ENCODE assay signal across 1 cellular context in genomic region chr21:39012314-39013230, GRCh38.
TF ChIP-seq lines count a peak whose summit lies in the region.

No MANE protein-coding gene starts in this region.

TF ChIP-seq in GM23338, 12 proteins besides CTCF, POLR2A, EP300 and RAD21 (continued from another document):
- TF ChIP-seq, protein P1, sequence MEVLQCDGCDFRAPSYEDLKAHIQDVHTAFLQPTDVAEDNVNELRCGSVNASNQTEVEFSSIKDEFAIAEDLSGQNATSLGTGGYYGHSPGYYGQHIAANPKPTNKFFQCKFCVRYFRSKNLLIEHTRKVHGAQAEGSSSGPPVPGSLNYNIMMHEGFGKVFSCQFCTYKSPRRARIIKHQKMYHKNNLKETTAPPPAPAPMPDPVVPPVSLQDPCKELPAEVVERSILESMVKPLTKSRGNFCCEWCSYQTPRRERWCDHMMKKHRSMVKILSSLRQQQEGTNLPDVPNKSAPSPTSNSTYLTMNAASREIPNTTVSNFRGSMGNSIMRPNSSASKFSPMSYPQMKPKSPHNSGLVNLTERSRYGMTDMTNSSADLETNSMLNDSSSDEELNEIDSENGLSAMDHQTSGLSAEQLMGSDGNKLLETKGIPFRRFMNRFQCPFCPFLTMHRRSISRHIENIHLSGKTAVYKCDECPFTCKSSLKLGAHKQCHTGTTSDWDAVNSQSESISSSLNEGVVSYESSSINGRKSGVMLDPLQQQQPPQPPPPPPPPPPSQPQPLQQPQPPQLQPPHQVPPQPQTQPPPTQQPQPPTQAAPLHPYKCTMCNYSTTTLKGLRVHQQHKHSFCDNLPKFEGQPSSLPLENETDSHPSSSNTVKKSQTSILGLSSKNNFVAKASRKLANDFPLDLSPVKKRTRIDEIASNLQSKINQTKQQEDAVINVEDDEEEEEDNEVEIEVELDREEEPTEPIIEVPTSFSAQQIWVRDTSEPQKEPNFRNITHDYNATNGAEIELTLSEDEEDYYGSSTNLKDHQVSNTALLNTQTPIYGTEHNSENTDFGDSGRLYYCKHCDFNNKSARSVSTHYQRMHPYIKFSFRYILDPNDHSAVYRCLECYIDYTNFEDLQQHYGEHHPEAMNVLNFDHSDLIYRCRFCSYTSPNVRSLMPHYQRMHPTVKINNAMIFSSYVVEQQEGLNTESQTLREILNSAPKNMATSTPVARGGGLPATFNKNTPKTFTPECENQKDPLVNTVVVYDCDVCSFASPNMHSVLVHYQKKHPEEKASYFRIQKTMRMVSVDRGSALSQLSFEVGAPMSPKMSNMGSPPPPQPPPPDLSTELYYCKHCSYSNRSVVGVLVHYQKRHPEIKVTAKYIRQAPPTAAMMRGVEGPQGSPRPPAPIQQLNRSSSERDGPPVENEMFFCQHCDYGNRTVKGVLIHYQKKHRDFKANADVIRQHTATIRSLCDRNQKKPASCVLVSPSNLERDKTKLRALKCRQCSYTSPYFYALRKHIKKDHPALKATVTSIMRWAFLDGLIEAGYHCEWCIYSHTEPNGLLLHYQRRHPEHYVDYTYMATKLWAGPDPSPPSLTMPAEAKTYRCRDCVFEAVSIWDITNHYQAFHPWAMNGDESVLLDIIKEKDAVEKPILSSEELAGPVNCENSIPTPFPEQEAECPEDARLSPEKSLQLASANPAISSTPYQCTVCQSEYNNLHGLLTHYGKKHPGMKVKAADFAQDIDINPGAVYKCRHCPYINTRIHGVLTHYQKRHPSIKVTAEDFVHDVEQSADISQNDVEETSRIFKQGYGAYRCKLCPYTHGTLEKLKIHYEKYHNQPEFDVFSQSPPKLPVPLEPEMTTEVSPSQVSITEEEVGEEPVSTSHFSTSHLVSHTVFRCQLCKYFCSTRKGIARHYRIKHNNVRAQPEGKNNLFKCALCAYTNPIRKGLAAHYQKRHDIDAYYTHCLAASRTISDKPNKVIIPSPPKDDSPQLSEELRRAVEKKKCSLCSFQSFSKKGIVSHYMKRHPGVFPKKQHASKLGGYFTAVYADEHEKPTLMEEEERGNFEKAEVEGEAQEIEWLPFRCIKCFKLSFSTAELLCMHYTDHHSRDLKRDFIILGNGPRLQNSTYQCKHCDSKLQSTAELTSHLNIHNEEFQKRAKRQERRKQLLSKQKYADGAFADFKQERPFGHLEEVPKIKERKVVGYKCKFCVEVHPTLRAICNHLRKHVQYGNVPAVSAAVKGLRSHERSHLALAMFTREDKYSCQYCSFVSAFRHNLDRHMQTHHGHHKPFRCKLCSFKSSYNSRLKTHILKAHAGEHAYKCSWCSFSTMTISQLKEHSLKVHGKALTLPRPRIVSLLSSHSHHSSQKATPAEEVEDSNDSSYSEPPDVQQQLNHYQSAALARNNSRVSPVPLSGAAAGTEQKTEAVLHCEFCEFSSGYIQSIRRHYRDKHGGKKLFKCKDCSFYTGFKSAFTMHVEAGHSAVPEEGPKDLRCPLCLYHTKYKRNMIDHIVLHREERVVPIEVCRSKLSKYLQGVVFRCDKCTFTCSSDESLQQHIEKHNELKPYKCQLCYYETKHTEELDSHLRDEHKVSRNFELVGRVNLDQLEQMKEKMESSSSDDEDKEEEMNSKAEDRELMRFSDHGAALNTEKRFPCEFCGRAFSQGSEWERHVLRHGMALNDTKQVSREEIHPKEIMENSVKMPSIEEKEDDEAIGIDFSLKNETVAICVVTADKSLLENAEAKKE (CRISPR knock-in tag; IDR thresholded peaks at IDR 0.05): no peak
- TF ChIP-seq ZNF331 (CRISPR knock-in tag; IDR thresholded peaks at IDR 0.05; ENCODE audit: low read depth) (no peak), ZNF114 (CRISPR knock-in tag; IDR thresholded peaks at IDR 0.05) (no peak), EZH2 (IDR thresholded peaks at IDR 0.05; ENCODE audit: low read depth, unreplicated experiment) (no peak), NANOG (IDR thresholded peaks at IDR 0.05; ENCODE audit: borderline replicate concordance) (no peak), POLR2AphosphoS5 (IDR thresholded peaks at IDR 0.05; ENCODE audit: low read depth) (no peak)
